Comparison of ENCODE assay signal across 10 cellular contexts in genomic region chr12:9115731-9116689, GRCh38. TPM values are rescaled to one million over a fixed set of nuclear protein-coding genes. Genes with fewer than 3 reads are reported as not detected.
DNase-seq lines count a peak whose midpoint lies in the region; ATAC-seq and TF ChIP-seq lines count a peak whose summit lies in the region.
"Had no signal": no experiment of that assay in that cellular context is flagged by ENCODE, and none has a peak within 500 bp of the region (broad histone marks: within the 10 kb centered on the region; RNA-seq: fewer than 3 reads in every experiment).

Gene A2M (minus strand): TSS chr12:9115919. CDS start chr12:9115849, 70 bp downstream.

- no peak within 1 kb of the TSS for H4K8ac ChIP-seq in trophoblast cell (ENCODE audit: low read depth, low read length)

- no peak within 1 kb of the TSS for H2BK5ac ChIP-seq in trophoblast cell (ENCODE audit: low read depth, low read length, poor library complexity)

- H2AFZ ChIP-seq in mammary epithelial cell (ENCODE audit: low read depth, low read length) (peak within 1 kb of the TSS; percentile 79), trophoblast cell (ENCODE audit: insufficient read depth, low read length, poor library complexity) (no peak within 1 kb of the TSS)

- peaks cover 4 to 7% (median 6%) of the 10 kb centered on the region in 3 donors for H3K36me3 Mint-ChIP-seq in immature natural killer cell
- H3K36me3 Mint-ChIP-seq in activated T-helper 2 cell treated with anti-CD3 and anti-CD28 coated beads, Interferon-gamma antibody, Interleukin-2, Interleukin-4, amounts not matched to agents 10 μg/mL and 5 μg/mL and 100 μg/mL, durations not matched to agents 14 hours and 24 hours and 36 hours (ENCODE audit: low read depth), result no peaks in the 10 kb centered on the region

- no peak within 1 kb of the TSS for H4K12ac ChIP-seq in trophoblast cell (ENCODE audit: low read depth, low read length)

- no peak within 1 kb of the TSS for H3K4me3 Mint-ChIP-seq in immature natural killer cell
- no peak within 1 kb of the TSS for H3K4me3 Mint-ChIP-seq in activated T-helper 2 cell treated with anti-CD3 and anti-CD28 coated beads, Interferon-gamma antibody, Interleukin-2, Interleukin-4, amounts not matched to agents 10 μg/mL and 5 μg/mL and 100 μg/mL, durations not matched to agents 14 hours and 24 hours and 36 hours (ENCODE audit: low read depth)

- CTCF ChIA-PET in mammary epithelial cell (lab: Charles Lee; ENCODE audit: low non-redundant PET), result no interaction called here

- H3K9ac ChIP-seq in mammary epithelial cell (ENCODE audit: insufficient read depth, low read length) (no peak within 1 kb of the TSS), rectal smooth muscle tissue (ENCODE audit: low read length) (no peak within 1 kb of the TSS), trophoblast cell (ENCODE audit: low read length) (no peak within 1 kb of the TSS)

- peaks cover 29% of the 10 kb centered on the region in 2 donors for H3K4me1 Mint-ChIP-seq in immature natural killer cell
- H3K4me1 Mint-ChIP-seq in activated T-helper 2 cell treated with anti-CD3 and anti-CD28 coated beads, Interferon-gamma antibody, Interleukin-2, Interleukin-4, amounts not matched to agents 10 μg/mL and 5 μg/mL and 100 μg/mL, durations not matched to agents 14 hours and 24 hours and 36 hours (ENCODE audit: low read depth), result peaks cover 7% of the 10 kb centered on the region

- intact Hi-C loops in mammary epithelial cell (cut with micrococcal nuclease), result no loop called here
- intact Hi-C loops in activated T-helper 2 cell treated with anti-CD3 and anti-CD28 coated beads, Interferon-gamma antibody, Interleukin-2, Interleukin-4, amounts not matched to agents 10 μg/mL and 5 μg/mL and 100 μg/mL, durations not matched to agents 14 hours and 24 hours and 36 hours (cut with micrococcal nuclease), result no loop called here

- H3K4ac ChIP-seq in trophoblast cell (ENCODE audit: low read depth, low read length), result no peak within 1 kb of the TSS

- H3K27ac Mint-ChIP-seq in immature natural killer cell, result peak within 1 kb of the TSS; percentile 2 to 53 (median 42)
- H3K27ac Mint-ChIP-seq in activated T-helper 2 cell treated with anti-CD3 and anti-CD28 coated beads, Interferon-gamma antibody, Interleukin-2, Interleukin-4, amounts not matched to agents 10 μg/mL and 5 μg/mL and 100 μg/mL, durations not matched to agents 14 hours and 24 hours and 36 hours, result no peak within 1 kb of the TSS

- H3K4me2 ChIP-seq in mammary epithelial cell (ENCODE audit: insufficient read depth, low read depth, low read length) (peak within 1 kb of the TSS; percentile 30), trophoblast cell (ENCODE audit: low read length) (no peak within 1 kb of the TSS)

- H3K4me3 ChIP-seq in mammary epithelial cell (replicated peaks in 1 of 3; ENCODE audit: insufficient read depth in 1 of 3, low read depth in 2 of 3, low read length in 3 of 3), result no peak within 1 kb of the TSS
- H3K4me3 ChIP-seq in rectal smooth muscle tissue (ENCODE audit: low read length), result peak within 1 kb of the TSS; percentile 16
- no peak within 1 kb of the TSS for H3K4me3 ChIP-seq in trophoblast cell (ENCODE audit: low read depth, low read length)

- no peak within 1 kb of the TSS for H2BK12ac ChIP-seq in trophoblast cell (ENCODE audit: low read length)

- no peaks in the 10 kb centered on the region for H3K79me2 ChIP-seq in mammary epithelial cell (ENCODE audit: insufficient read depth, low read length)
- H3K79me2 ChIP-seq in trophoblast cell (ENCODE audit: control insufficient read depth, insufficient read depth, low read length, poor library complexity), result no peaks in the 10 kb centered on the region

- no peak within 1 kb of the TSS for H2AK5ac ChIP-seq in trophoblast cell (ENCODE audit: low read length)

- in situ Hi-C loops in mammary epithelial cell (cut with MboI; ENCODE audit: low sequenced_read_pairs in 2 of 2), result no loop called here

- H3K9me3 Mint-ChIP-seq in immature natural killer cell, result no peaks in the 10 kb centered on the region
- no peaks in the 10 kb centered on the region for H3K9me3 Mint-ChIP-seq in activated T-helper 2 cell treated with anti-CD3 and anti-CD28 coated beads, Interferon-gamma antibody, Interleukin-2, Interleukin-4, amounts not matched to agents 10 μg/mL and 5 μg/mL and 100 μg/mL, durations not matched to agents 14 hours and 24 hours and 36 hours

- H3K23ac ChIP-seq in trophoblast cell (ENCODE audit: low read length), result no peak within 1 kb of the TSS

- DNase-seq in CD1c-positive myeloid dendritic cell (ENCODE audit: extremely low spot score), result peak; percentile 83
- DNase-seq in mammary epithelial cell, result no peak
- DNase-seq in immature natural killer cell, result no peak
- DNase-seq in activated T-helper 2 cell treated with anti-CD3 and anti-CD28 coated beads, Interferon-gamma antibody, Interleukin-2, Interleukin-4, amounts not matched to agents 10 μg/mL and 5 μg/mL and 100 μg/mL, durations not matched to agents 14 hours and 24 hours and 36 hours (ENCODE audit: low spot score), result no peak
- DNase-seq in trophoblast cell, result no peak
- DNase-seq: KBM-7 had no signal

- no peak within 1 kb of the TSS for H3K14ac ChIP-seq in trophoblast cell (ENCODE audit: low read length)

- H3K27ac ChIP-seq in mammary epithelial cell (ENCODE audit: insufficient read depth, low read depth, low read length) (no peak within 1 kb of the TSS), rectal smooth muscle tissue (ENCODE audit: low read depth, low read length) (peak within 1 kb of the TSS; percentile 86), trophoblast cell (ENCODE audit: low read depth, low read length) (no peak within 1 kb of the TSS)

- dilution Hi-C loops in mammary epithelial cell (cut with HindIII; ENCODE audit: low sequenced_read_pairs), result no loop called here

- H3K36me3 ChIP-seq in mammary epithelial cell (ENCODE audit: insufficient read depth, low read length) (no peaks in the 10 kb centered on the region), rectal smooth muscle tissue (ENCODE audit: control insufficient read depth, insufficient read depth, low read length) (no peaks in the 10 kb centered on the region), trophoblast cell (ENCODE audit: control insufficient read depth in 1 of 2, insufficient read depth in 2 of 2, low read length in 2 of 2) (no peaks in the 10 kb centered on the region)

- H3K9me3 ChIP-seq in mammary epithelial cell (replicated peaks; ENCODE audit: insufficient read depth, low read length) (no peaks in the 10 kb centered on the region), trophoblast cell (ENCODE audit: insufficient read depth, low read depth, low read length) (no peaks in the 10 kb centered on the region)

- H3K18ac ChIP-seq in trophoblast cell (ENCODE audit: low read length), result no peak within 1 kb of the TSS

- no TSS peak for BruUV-seq in mammary epithelial cell (replicated peaks; lab: Mats Ljungman, UMichigan)

- no peaks in the 10 kb centered on the region for H4K20me1 ChIP-seq in mammary epithelial cell (ENCODE audit: insufficient read depth, low read length)

- 21% methylated on average over 10 of the region's 10 CpGs for WGBS in mammary epithelial cell (ENCODE audit: low coverage, missing lambda C conversion rate)
- 100% methylated on average over 2 of the region's 10 CpGs for WGBS in trophoblast cell (ENCODE audit: extremely low coverage, insufficient coverage, insufficient read length)

- H4K91ac ChIP-seq in trophoblast cell (ENCODE audit: low read depth, low read length), result no peak within 1 kb of the TSS

- no peak within 1 kb of the TSS for H2BK120ac ChIP-seq in trophoblast cell (ENCODE audit: insufficient read depth, low read length, poor library complexity)

- H3K79me1 ChIP-seq in trophoblast cell (ENCODE audit: low read length), result no peaks in the 10 kb centered on the region

- TF ChIP-seq CTCF in mammary epithelial cell (conservative IDR thresholded peaks at IDR 0.05 in 1 of 2, IDR thresholded peaks at IDR 0.05 in 1 of 2; ENCODE audit: extremely low read depth in 1 of 2, insufficient read depth in 1 of 2, low read depth in 1 of 2, low read length in 2 of 2), result no peak

- peaks cover 19% of the 10 kb centered on the region for H3K4me1 ChIP-seq in mammary epithelial cell (ENCODE audit: insufficient read depth, low read length)
- H3K4me1 ChIP-seq in rectal smooth muscle tissue (ENCODE audit: control insufficient read depth, insufficient read depth, low read length), result peaks cover 16% of the 10 kb centered on the region
- no peaks in the 10 kb centered on the region for H3K4me1 ChIP-seq in trophoblast cell (ENCODE audit: control insufficient read depth in 1 of 2, insufficient read depth in 2 of 2, low read length in 2 of 2)

- ATAC-seq in GM19324 (IDR thresholded peaks at IDR 0.05; ENCODE audit: low FRiP score, unreplicated experiment) (no peak), HG03520 (IDR thresholded peaks at IDR 0.05; ENCODE audit: unreplicated experiment) (no peak)

- H3K27me3 ChIP-seq in mammary epithelial cell (ENCODE audit: insufficient read depth, low read length) (no peaks in the 10 kb centered on the region), rectal smooth muscle tissue (ENCODE audit: control insufficient read depth, insufficient read depth, low read length) (no peaks in the 10 kb centered on the region), trophoblast cell (ENCODE audit: insufficient read depth, low read length) (no peaks in the 10 kb centered on the region)

- peaks cover 1 to 5% (median 4%) of the 10 kb centered on the region in 3 donors for H3K27me3 Mint-ChIP-seq in immature natural killer cell (ENCODE audit: low read depth in 3 of 3)
- peaks cover 6% of the 10 kb centered on the region for H3K27me3 Mint-ChIP-seq in activated T-helper 2 cell treated with anti-CD3 and anti-CD28 coated beads, Interferon-gamma antibody, Interleukin-2, Interleukin-4, amounts not matched to agents 10 μg/mL and 5 μg/mL and 100 μg/mL, durations not matched to agents 14 hours and 24 hours and 36 hours (ENCODE audit: low read depth)

RNA-seq across cellular contexts. Expression of gene A2M, which starts in this region (rescaled TPM):
- 100 to 1,000 TPM in 1 of 2 donors, 1 to 10 TPM in 1; 2.9 to 228 TPM for total RNA-seq in mammary epithelial cell
- 5.1 TPM for polyA plus RNA-seq in mammary epithelial cell
- 1.2 TPM for polyA minus RNA-seq in mammary epithelial cell
- polyA plus RNA-seq in immature natural killer cell, result 1 to 10 TPM in 2 of 3 donors, not detected in 1; 1.3 to 1.5 TPM
- total RNA-seq in activated T-helper 2 cell treated with anti-CD3 and anti-CD28 coated beads, Interferon-gamma antibody, Interleukin-2, Interleukin-4, amounts not matched to agents 10 μg/mL and 5 μg/mL and 100 μg/mL, durations not matched to agents 14 hours and 24 hours and 36 hours, result not detected in 2 replicates
- 2.1 and 3.0 TPM in 2 replicates for polyA plus RNA-seq in trophoblast cell (2013)
- total RNA-seq: T-helper 2 cell treated with Interferon-gamma antibody and Interleukin-4, amounts not matched to agents 100 ng/mL and 5 ng/mL, for 36 hours had no signal
